25 cellular contexts compared by ENCODE assay signal in genomic region chr19:45919678-45920077, GRCh38. TPM values are rescaled to one million over a fixed set of nuclear protein-coding genes. Genes with fewer than 3 reads are reported as not detected.
DNase-seq lines count a peak whose midpoint lies in the region; FAIRE-seq and TF ChIP-seq lines count a peak whose summit lies in the region.
"Had no signal": no experiment of that assay in that cellular context is flagged by ENCODE, and none has a peak within 500 bp of the region (broad histone marks: within the 10 kb centered on the region; RNA-seq: fewer than 3 reads in every experiment).

No MANE protein-coding gene starts in this region.

- BruUV-seq in mammary epithelial cell (replicated peaks; lab: Mats Ljungman, UMichigan), result no TSS peak
- no TSS peak for BruUV-seq in MCF 10A (replicated peaks; lab: Mats Ljungman, UMichigan)

- H3K36me3 ChIP-seq in mammary epithelial cell (ENCODE audit: insufficient read depth, low read length) (no peaks in the 10 kb centered on the region), astrocyte (ENCODE audit: insufficient read depth, low read length) (no peaks in the 10 kb centered on the region), BE2C (no peaks in the 10 kb centered on the region)
- H3K36me3 ChIP-seq in CD4-positive, alpha-beta memory T cell (ENCODE audit: insufficient read depth, low read length), result no peaks in the 10 kb centered on the region
- H3K36me3 ChIP-seq: left lung, sigmoid colon, thyroid gland, WERI-Rb-1 had no signal

- WGBS in mammary epithelial cell (ENCODE audit: low coverage, missing lambda C conversion rate), result 27% methylated on average over 7 of the region's 7 CpGs

- H3K4me3 ChIP-seq in mammary epithelial cell (replicated peaks in 1 of 3; ENCODE audit: insufficient read depth in 1 of 3, low read depth in 2 of 3, low read length in 3 of 3) (no peak overlapping the region), astrocyte (ENCODE audit: insufficient read depth, low read depth, low read length) (no peak overlapping the region), BE2C (ENCODE audit: low read depth, low read length) (no peak overlapping the region)
- no peak overlapping the region for H3K4me3 ChIP-seq in CD4-positive, alpha-beta memory T cell (ENCODE audit: low read length in 2 of 2)
- H3K4me3 ChIP-seq: body of pancreas, left lung, mucosa of descending colon, sigmoid colon, thyroid gland had no signal

- H3K36me3 Mint-ChIP-seq in MCF 10A (ENCODE audit: insufficient read depth, unreplicated experiment), result no peaks in the 10 kb centered on the region
- no peaks in the 10 kb centered on the region for H3K36me3 Mint-ChIP-seq in astrocyte (ENCODE audit: low read depth, unreplicated experiment)
- H3K36me3 Mint-ChIP-seq in mesothelial cell of epicardium, result no peaks in the 10 kb centered on the region
- no peaks in the 10 kb centered on the region for H3K36me3 Mint-ChIP-seq in CD4-positive, alpha-beta memory T cell
- H3K36me3 Mint-ChIP-seq: activated naive CD4-positive, alpha-beta T cell treated with anti-CD3 and anti-CD28 coated beads, Interleukin-2, amount 50 U/mL, for 24 hours; CD4-positive, CD25-positive, alpha-beta regulatory T cell had no signal

- in situ Hi-C loops in mammary epithelial cell (cut with MboI; ENCODE audit: low sequenced_read_pairs in 2 of 2), result no loop called here

- H3K9me3 Mint-ChIP-seq in MCF 10A (ENCODE audit: unreplicated experiment), result no peaks in the 10 kb centered on the region
- H3K9me3 Mint-ChIP-seq in astrocyte (ENCODE audit: unreplicated experiment), result peaks cover 1% of the 10 kb centered on the region
- no peaks in the 10 kb centered on the region for H3K9me3 Mint-ChIP-seq in mesothelial cell of epicardium
- H3K9me3 Mint-ChIP-seq in CD4-positive, alpha-beta memory T cell, result no peaks in the 10 kb centered on the region
- H3K9me3 Mint-ChIP-seq: activated naive CD4-positive, alpha-beta T cell treated with anti-CD3 and anti-CD28 coated beads, Interleukin-2, amount 50 U/mL, for 24 hours; HFFc6; stimulated activated effector memory CD8-positive, alpha-beta T cell treated with anti-CD3 and anti-CD28 coated beads, Interleukin-12 subunit alpha, Interleukin-12 subunit beta, amount 100 ng/mL, for 72 hours; T-helper 1 cell treated with Interleukin-12 subunit alpha and Interleukin-12 subunit beta and Interleukin-4 antibody, amounts not matched to agents 30 μg/mL and 1 μg/mL, for 36 hours had no signal

- CTCF ChIA-PET in mammary epithelial cell (lab: Charles Lee; ENCODE audit: low non-redundant PET) (no interaction called here), MCF 10A (lab: Yijun Ruan, JAX) (no interaction called here)
- CTCF ChIA-PET in CD4-positive, alpha-beta memory T cell (lab: Charles Lee; ENCODE audit: partially characterized antibody), result no interaction called here

- H3K27ac Mint-ChIP-seq in MCF 10A (ENCODE audit: low read depth, unreplicated experiment), result no peak overlapping the region
- peak overlapping the region; percentile 47 for H3K27ac Mint-ChIP-seq in astrocyte (ENCODE audit: unreplicated experiment)
- no peak overlapping the region for H3K27ac Mint-ChIP-seq in mesothelial cell of epicardium
- H3K27ac Mint-ChIP-seq in CD4-positive, alpha-beta memory T cell, result no peak overlapping the region
- H3K27ac Mint-ChIP-seq: activated naive CD4-positive, alpha-beta T cell treated with anti-CD3 and anti-CD28 coated beads, Interleukin-2, amount 50 U/mL, for 24 hours; HFFc6 had no signal

- H3K27me3 Mint-ChIP-seq in MCF 10A (ENCODE audit: insufficient read depth, unreplicated experiment) (peaks cover 25% of the 10 kb centered on the region), astrocyte (ENCODE audit: low read depth, unreplicated experiment) (no peaks in the 10 kb centered on the region), mesothelial cell of epicardium (ENCODE audit: low read depth) (peaks cover 22% of the 10 kb centered on the region)
- peaks cover 10 to 14% of the 10 kb centered on the region in 2 donors for H3K27me3 Mint-ChIP-seq in CD4-positive, alpha-beta memory T cell

- dilution Hi-C loops in mammary epithelial cell (cut with HindIII; ENCODE audit: low sequenced_read_pairs), result no loop called here

- H3K9me3 ChIP-seq in mammary epithelial cell (replicated peaks; ENCODE audit: insufficient read depth, low read length) (no peaks in the 10 kb centered on the region), astrocyte (ENCODE audit: insufficient read depth, low read depth, low read length) (no peaks in the 10 kb centered on the region), BE2C (no peaks in the 10 kb centered on the region)
- no peaks in the 10 kb centered on the region for H3K9me3 ChIP-seq in CD4-positive, alpha-beta memory T cell (ENCODE audit: control insufficient read depth in 1 of 2, low read length in 2 of 2)
- H3K9me3 ChIP-seq: body of pancreas, left lung, mucosa of descending colon, sigmoid colon, thyroid gland had no signal

- no peaks in the 10 kb centered on the region for H3K27me3 ChIP-seq in mammary epithelial cell (ENCODE audit: insufficient read depth, low read length)
- peaks cover 19% of the 10 kb centered on the region for H3K27me3 ChIP-seq in astrocyte (ENCODE audit: insufficient read depth, low read length)
- H3K27me3 ChIP-seq in BE2C, result no peaks in the 10 kb centered on the region
- no peaks in the 10 kb centered on the region for H3K27me3 ChIP-seq in CD4-positive, alpha-beta memory T cell (ENCODE audit: insufficient read depth, low read length)
- H3K27me3 ChIP-seq: body of pancreas, thyroid gland had no signal

- peaks cover 3% of the 10 kb centered on the region for H3K4me1 ChIP-seq in mammary epithelial cell (ENCODE audit: insufficient read depth, low read length)
- H3K4me1 ChIP-seq in astrocyte (ENCODE audit: insufficient read depth, low read length), result no peaks in the 10 kb centered on the region
- no peaks in the 10 kb centered on the region for H3K4me1 ChIP-seq in BE2C
- H3K4me1 ChIP-seq in CD4-positive, alpha-beta memory T cell (ENCODE audit: insufficient read depth, low read length), result no peaks in the 10 kb centered on the region
- H3K4me1 ChIP-seq: left lung, sigmoid colon, thyroid gland had no signal

- DNase-seq in mammary epithelial cell (peak; percentile 79), MCF 10A (ENCODE audit: unreplicated experiment) (no peak), astrocyte (ENCODE audit: low read depth) (no peak), medulla oblongata (ENCODE audit: extremely low spot score) (peak; percentile 86), substantia nigra (lab: John Stamatoyannopoulos, UW) (peak in 44 of 49 donors; percentile 5 to 83 (median 42)), BE2C (no peak), mesothelial cell of epicardium (ENCODE audit: low spot score in 2 of 2, unreplicated experiment in 2 of 2) (no peak)
- no peak for DNase-seq in CD4-positive, alpha-beta memory T cell
- DNase-seq: ACHN; activated CD8-positive, alpha-beta memory T cell treated with anti-CD3 and anti-CD28 coated beads for 24 hours; body of pancreas; glutamatergic neuron; HFFc6; MM.1S; NCI-H187 treated with DMSO at 0.1 percent for 48 hours; sigmoid colon; thyroid gland; WERI-Rb-1 had no signal

- intact Hi-C loops in mammary epithelial cell (cut with micrococcal nuclease) (no loop called here), MCF 10A (cut with micrococcal nuclease) (no loop called here)
- intact Hi-C loops in CD4-positive, alpha-beta memory T cell (cut with micrococcal nuclease), result no loop called here

- no peak for FAIRE-seq in astrocyte (lab: Jason Lieb, UNC)

- H3K4me2 ChIP-seq in mammary epithelial cell (ENCODE audit: insufficient read depth, low read depth, low read length), result no peak overlapping the region
- H3K4me2 ChIP-seq in astrocyte (ENCODE audit: low read length), result no peak overlapping the region

- H3K4me1 Mint-ChIP-seq in MCF 10A (ENCODE audit: insufficient read depth, unreplicated experiment), result no peaks in the 10 kb centered on the region
- no peaks in the 10 kb centered on the region for H3K4me1 Mint-ChIP-seq in astrocyte (ENCODE audit: low read depth, unreplicated experiment)
- H3K4me1 Mint-ChIP-seq in mesothelial cell of epicardium, result no peaks in the 10 kb centered on the region
- H3K4me1 Mint-ChIP-seq in CD4-positive, alpha-beta memory T cell, result no peaks in the 10 kb centered on the region
- H3K4me1 Mint-ChIP-seq: activated naive CD4-positive, alpha-beta T cell treated with anti-CD3 and anti-CD28 coated beads, Interleukin-2, amount 50 U/mL, for 24 hours had no signal

- H3K27ac ChIP-seq in mammary epithelial cell (ENCODE audit: insufficient read depth, low read depth, low read length), result no peak overlapping the region
- no peak overlapping the region for H3K27ac ChIP-seq in astrocyte (ENCODE audit: low read depth, low read length)
- H3K27ac ChIP-seq in substantia nigra (ENCODE audit: low read depth, low read length, poor library complexity, severe bottlenecking), result peak overlapping the region; percentile 82
- H3K27ac ChIP-seq in CD4-positive, alpha-beta memory T cell (ENCODE audit: low read depth, low read length), result no peak overlapping the region
- H3K27ac ChIP-seq: body of pancreas, left lung, sigmoid colon, thyroid gland, WERI-Rb-1 had no signal

- H3K79me2 ChIP-seq in mammary epithelial cell (ENCODE audit: insufficient read depth, low read length), result no peaks in the 10 kb centered on the region
- H3K79me2 ChIP-seq in astrocyte (ENCODE audit: insufficient read depth, low read length), result no peaks in the 10 kb centered on the region

- no peak for TF ChIP-seq CTCF in mammary epithelial cell (conservative IDR thresholded peaks at IDR 0.05 in 1 of 2, IDR thresholded peaks at IDR 0.05 in 1 of 2; ENCODE audit: extremely low read depth in 1 of 2, insufficient read depth in 1 of 2, low read depth in 1 of 2, low read length in 2 of 2)
- no peak for TF ChIP-seq CTCF in MCF 10A (IDR thresholded peaks at IDR 0.05; ENCODE audit: unreplicated experiment)
- no peak for TF ChIP-seq CTCF in astrocyte (IDR thresholded peaks at IDR 0.05; ENCODE audit: insufficient read depth, low read depth, low read length)
- no peak for TF ChIP-seq CTCF in BE2C (IDR thresholded peaks at IDR 0.05; ENCODE audit: low read depth, low read length)
- no peak for TF ChIP-seq CTCF in mesothelial cell of epicardium (IDR thresholded peaks at IDR 0.05; ENCODE audit: unreplicated experiment)

- no peak overlapping the region for H3K4me3 Mint-ChIP-seq in MCF 10A (ENCODE audit: unreplicated experiment)
- H3K4me3 Mint-ChIP-seq in astrocyte (ENCODE audit: unreplicated experiment), result no peak overlapping the region
- no peak overlapping the region for H3K4me3 Mint-ChIP-seq in mesothelial cell of epicardium
- no peak overlapping the region for H3K4me3 Mint-ChIP-seq in CD4-positive, alpha-beta memory T cell
- H3K4me3 Mint-ChIP-seq: activated naive CD4-positive, alpha-beta T cell treated with anti-CD3 and anti-CD28 coated beads, Interleukin-2, amount 50 U/mL, for 24 hours; CD4-positive, CD25-positive, alpha-beta regulatory T cell; HFFc6 had no signal

- POLR2A ChIA-PET in MCF 10A (lab: Yijun Ruan, JAX), result interaction anchor here (1.1 to 2.5 kb wide), 2 partner anchors 17 to 75 kb away, joined by 3 to 9 read pairs; partner anchors contain the start of genes CCDC61 and MYPOP
- POLR2A ChIA-PET in CD4-positive, alpha-beta memory T cell (lab: Charles Lee; ENCODE audit: partially characterized antibody), result no interaction called here

- peak overlapping the region; percentile 45 for H2AFZ ChIP-seq in mammary epithelial cell (ENCODE audit: low read depth, low read length)
- no peak overlapping the region for H2AFZ ChIP-seq in astrocyte (ENCODE audit: low read depth, low read length)

- H4K20me1 ChIP-seq in mammary epithelial cell (ENCODE audit: insufficient read depth, low read length) (no peaks in the 10 kb centered on the region), astrocyte (ENCODE audit: insufficient read depth, low read length) (no peaks in the 10 kb centered on the region)

- H3K9ac ChIP-seq in mammary epithelial cell (ENCODE audit: insufficient read depth, low read length) (no peak overlapping the region), astrocyte (ENCODE audit: low read length) (no peak overlapping the region)

RNA-seq across cellular contexts. Expression of gene NANOS2, which starts 5.1 kb away (rescaled TPM):
- not detected for total RNA-seq in mammary epithelial cell
- not detected for polyA plus RNA-seq in mammary epithelial cell
- not detected for polyA minus RNA-seq in mammary epithelial cell
- total RNA-seq in MCF 10A (2022), result not detected in 2 replicates
- total RNA-seq in astrocyte, result not detected in 2 replicates
- polyA plus RNA-seq in BE2C (2012; ENCODE audit: insufficient read depth, insufficient read length, low read depth), result not detected
- not detected in 3 replicates for total RNA-seq in mesothelial cell of epicardium
- not detected for total RNA-seq in CD4-positive, alpha-beta memory T cell
- not detected for polyA plus RNA-seq in CD4-positive, alpha-beta memory T cell
- total RNA-seq: body of pancreas; CD4-positive, CD25-positive, alpha-beta regulatory T cell; HFFc6; left lung; mucosa of descending colon; omental fat pad; sigmoid colon; thyroid gland had no signal
- polyA plus RNA-seq: CD4-positive, CD25-positive, alpha-beta regulatory T cell had no signal

RNA-seq across cellular contexts. Expression of gene MYPOP, which starts 17.3 kb away (rescaled TPM):
- total RNA-seq in mammary epithelial cell, result 1 to 10 TPM; 1.8 to 8.9 TPM
- 1.4 TPM for polyA plus RNA-seq in mammary epithelial cell
- 1.8 TPM for polyA minus RNA-seq in mammary epithelial cell
- total RNA-seq in MCF 10A (2022), result 5.5 and 7.0 TPM in 2 replicates
- total RNA-seq in astrocyte, result 11.0 and 11.7 TPM in 2 replicates
- polyA plus RNA-seq in BE2C (2012; ENCODE audit: insufficient read depth, insufficient read length, low read depth), result 12.4 TPM
- 10.4 to 11.5 TPM (median 10.9 TPM) in 3 replicates for total RNA-seq in mesothelial cell of epicardium
- total RNA-seq in CD4-positive, alpha-beta memory T cell, result 10 to 100 TPM; 12.9 to 15.1 TPM
- under 1 TPM; 0.10 to 0.87 TPM for polyA plus RNA-seq in CD4-positive, alpha-beta memory T cell

RNA-seq across cellular contexts. Expression of gene IRF2BP1, which starts 33.7 kb away (rescaled TPM):
- total RNA-seq in mammary epithelial cell (10 to 100 TPM; 15.9 to 28.0 TPM), MCF 10A (2022) (14.7 and 18.1 TPM in 2 replicates), astrocyte (18.8 and 22.9 TPM in 2 replicates), mesothelial cell of epicardium (33.8 to 34.6 TPM (median 34.1 TPM) in 3 replicates)
- polyA plus RNA-seq in mammary epithelial cell, result 5.7 TPM
- 6.1 TPM for polyA minus RNA-seq in mammary epithelial cell
- 65.5 TPM for polyA plus RNA-seq in BE2C (2012; ENCODE audit: insufficient read depth, insufficient read length, low read depth)
- 10 to 100 TPM; 33.7 to 35.8 TPM for total RNA-seq in CD4-positive, alpha-beta memory T cell
- 1 to 10 TPM; 2.4 to 8.2 TPM for polyA plus RNA-seq in CD4-positive, alpha-beta memory T cell

RNA-seq across cellular contexts. Expression of gene NOVA2, which starts 54.0 kb away (rescaled TPM):
- not detected for total RNA-seq in mammary epithelial cell
- polyA plus RNA-seq in mammary epithelial cell, result 0.01 TPM
- polyA minus RNA-seq in mammary epithelial cell, result not detected
- not detected in 2 replicates for total RNA-seq in MCF 10A (2022)
- 10.7 and 11.1 TPM in 2 replicates for total RNA-seq in astrocyte
- polyA plus RNA-seq in BE2C (2012; ENCODE audit: insufficient read depth, insufficient read length, low read depth), result 14.7 TPM
- total RNA-seq in mesothelial cell of epicardium, result 0.51 to 1.2 TPM (median 0.67 TPM) in 3 replicates
- total RNA-seq in CD4-positive, alpha-beta memory T cell, result not detected
- not detected for polyA plus RNA-seq in CD4-positive, alpha-beta memory T cell
- total RNA-seq: CD4-positive, CD25-positive, alpha-beta regulatory T cell had no signal
- polyA plus RNA-seq: CD4-positive, CD25-positive, alpha-beta regulatory T cell had no signal

RNA-seq across cellular contexts. Expression of gene FOXA3, which starts 55.6 kb away (rescaled TPM):
- total RNA-seq in mammary epithelial cell, result not detected
- polyA plus RNA-seq in mammary epithelial cell, result not detected
- not detected for polyA minus RNA-seq in mammary epithelial cell
- total RNA-seq in MCF 10A (2022), result not detected in 2 replicates
- 0.58 and 0.59 TPM in 2 replicates for total RNA-seq in astrocyte
- not detected for polyA plus RNA-seq in BE2C (2012; ENCODE audit: insufficient read depth, insufficient read length, low read depth)
- not detected in 3 replicates for total RNA-seq in mesothelial cell of epicardium
- total RNA-seq in CD4-positive, alpha-beta memory T cell, result not detected
- polyA plus RNA-seq in CD4-positive, alpha-beta memory T cell, result not detected
- total RNA-seq: CD4-positive, CD25-positive, alpha-beta regulatory T cell; HFFc6; thyroid gland had no signal
- polyA plus RNA-seq: CD4-positive, CD25-positive, alpha-beta regulatory T cell had no signal

Comparison
In these comparisons a context has a peak if more than half of its experiments do, and no peak if none do; other contexts are left out.
1. DNase-seq: peak in mammary epithelial cell (single experiment), medulla oblongata (single experiment) and substantia nigra (44 of 49); none in MCF 10A (single experiment), astrocyte (single experiment), BE2C (single experiment), mesothelial cell of epicardium (0 of 2) and CD4-positive, alpha-beta memory T cell (0 of 5).